ENCODE assay signal across 1 cellular context in the genomic region with DNA sequence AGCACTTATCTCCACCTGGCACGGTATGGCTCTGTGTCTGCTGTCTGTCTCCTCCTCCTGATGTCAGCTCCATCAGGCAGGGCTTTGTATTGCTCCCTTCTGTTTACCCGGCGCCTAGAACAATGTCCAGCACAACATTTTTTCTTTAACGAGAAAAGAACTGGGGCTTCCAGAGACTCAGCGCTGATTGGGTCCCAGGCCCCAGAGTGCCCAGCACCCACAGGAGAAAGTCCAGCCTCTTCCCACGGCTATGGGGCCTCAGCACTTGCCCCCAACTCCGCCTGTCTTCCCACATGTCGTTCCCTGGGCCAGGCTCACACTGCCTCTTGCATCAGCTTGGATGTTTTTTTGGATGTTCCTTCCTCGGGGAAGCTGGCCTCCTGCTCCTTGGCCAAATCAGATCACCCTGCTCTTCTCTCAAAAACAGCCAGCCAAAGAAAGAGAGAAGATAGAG.
TF ChIP-seq lines count a peak whose summit lies in the region.

No MANE protein-coding gene starts in this region.

TF ChIP-seq in HepG2, 621 proteins besides CTCF, POLR2A, EP300 and RAD21 (continued from another document and continues in another):
- TF ChIP-seq, protein P1, sequence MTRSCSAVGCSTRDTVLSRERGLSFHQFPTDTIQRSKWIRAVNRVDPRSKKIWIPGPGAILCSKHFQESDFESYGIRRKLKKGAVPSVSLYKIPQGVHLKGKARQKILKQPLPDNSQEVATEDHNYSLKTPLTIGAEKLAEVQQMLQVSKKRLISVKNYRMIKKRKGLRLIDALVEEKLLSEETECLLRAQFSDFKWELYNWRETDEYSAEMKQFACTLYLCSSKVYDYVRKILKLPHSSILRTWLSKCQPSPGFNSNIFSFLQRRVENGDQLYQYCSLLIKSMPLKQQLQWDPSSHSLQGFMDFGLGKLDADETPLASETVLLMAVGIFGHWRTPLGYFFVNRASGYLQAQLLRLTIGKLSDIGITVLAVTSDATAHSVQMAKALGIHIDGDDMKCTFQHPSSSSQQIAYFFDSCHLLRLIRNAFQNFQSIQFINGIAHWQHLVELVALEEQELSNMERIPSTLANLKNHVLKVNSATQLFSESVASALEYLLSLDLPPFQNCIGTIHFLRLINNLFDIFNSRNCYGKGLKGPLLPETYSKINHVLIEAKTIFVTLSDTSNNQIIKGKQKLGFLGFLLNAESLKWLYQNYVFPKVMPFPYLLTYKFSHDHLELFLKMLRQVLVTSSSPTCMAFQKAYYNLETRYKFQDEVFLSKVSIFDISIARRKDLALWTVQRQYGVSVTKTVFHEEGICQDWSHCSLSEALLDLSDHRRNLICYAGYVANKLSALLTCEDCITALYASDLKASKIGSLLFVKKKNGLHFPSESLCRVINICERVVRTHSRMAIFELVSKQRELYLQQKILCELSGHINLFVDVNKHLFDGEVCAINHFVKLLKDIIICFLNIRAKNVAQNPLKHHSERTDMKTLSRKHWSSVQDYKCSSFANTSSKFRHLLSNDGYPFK (CRISPR knock-in tag; IDR thresholded peaks at IDR 0.05; ENCODE audit: borderline replicate concordance): no peak
- TF ChIP-seq NONO (IDR thresholded peaks at IDR 0.05) (no peak), NONO (CRISPR knock-in tag; conservative IDR thresholded peaks at IDR 0.05) (peak; percentile 32; the same call in 1 of the 2 replicates), TCF7L2 (IDR thresholded peaks at IDR 0.05; ENCODE audit: low read depth, low read length) (no peak), PCBP1 (IDR thresholded peaks at IDR 0.05; ENCODE audit: borderline replicate concordance, low read depth, low read length) (no peak), ZNF24 (IDR thresholded peaks at IDR 0.05) (no peak), TEAD2 (CRISPR knock-in tag; IDR thresholded peaks at IDR 0.05) (no peak), ZNF446 (CRISPR knock-in tag; IDR thresholded peaks at IDR 0.05) (no peak), PITX1 (CRISPR knock-in tag; IDR thresholded peaks at IDR 0.05) (no peak), NFRKB (IDR thresholded peaks at IDR 0.05) (no peak), MED1 (CRISPR knock-in tag; IDR thresholded peaks at IDR 0.05) (no peak), SRSF1 (optimal IDR thresholded peaks at IDR 0.05; ENCODE audit: low read depth, low read length) (no peak), ZNF547 (CRISPR knock-in tag; IDR thresholded peaks at IDR 0.05) (no peak), FOSL2 (CRISPR knock-in tag; IDR thresholded peaks at IDR 0.05) (no peak), ZNF317 (CRISPR knock-in tag; IDR thresholded peaks at IDR 0.05) (peak; percentile 99), SUZ12 (IDR thresholded peaks at IDR 0.05; ENCODE audit: low read depth, low read length) (no peak), SALL1 (CRISPR knock-in tag; IDR thresholded peaks at IDR 0.05) (no peak; the same call in none of the 2 replicates), FIP1L1 (IDR thresholded peaks at IDR 0.05; ENCODE audit: borderline replicate concordance, insufficient read depth, low read depth, low read length) (no peak), TRIM24 (CRISPR knock-in tag; IDR thresholded peaks at IDR 0.05) (no peak), HOXD1 (CRISPR knock-in tag; IDR thresholded peaks at IDR 0.05) (no peak), CBX5 (CRISPR knock-in tag; IDR thresholded peaks at IDR 0.05; ENCODE audit: borderline replicate concordance) (no peak; the same call in 1 of the 2 replicates), ZBTB7B (CRISPR knock-in tag; IDR thresholded peaks at IDR 0.05) (0 out of 2 replicates have a peak, but pooled peaks have one; percentile 27), ETV5 (CRISPR knock-in tag; IDR thresholded peaks at IDR 0.05; ENCODE audit: borderline replicate concordance) (no peak), ZNF138 (CRISPR knock-in tag; IDR thresholded peaks at IDR 0.05; ENCODE audit: low read depth) (no peak), CHD4 (IDR thresholded peaks at IDR 0.05; ENCODE audit: borderline replicate concordance, low read length) (no peak), SYNCRIP (IDR thresholded peaks at IDR 0.05; ENCODE audit: insufficient read depth, low read depth, low read length) (no peak), RBAK (CRISPR knock-in tag; IDR thresholded peaks at IDR 0.05) (no peak), TP53 (CRISPR knock-in tag; conservative IDR thresholded peaks at IDR 0.05) (no peak), ZZZ3 (CRISPR knock-in tag; IDR thresholded peaks at IDR 0.05; ENCODE audit: borderline replicate concordance) (no peak)
- TF ChIP-seq, protein P2, sequence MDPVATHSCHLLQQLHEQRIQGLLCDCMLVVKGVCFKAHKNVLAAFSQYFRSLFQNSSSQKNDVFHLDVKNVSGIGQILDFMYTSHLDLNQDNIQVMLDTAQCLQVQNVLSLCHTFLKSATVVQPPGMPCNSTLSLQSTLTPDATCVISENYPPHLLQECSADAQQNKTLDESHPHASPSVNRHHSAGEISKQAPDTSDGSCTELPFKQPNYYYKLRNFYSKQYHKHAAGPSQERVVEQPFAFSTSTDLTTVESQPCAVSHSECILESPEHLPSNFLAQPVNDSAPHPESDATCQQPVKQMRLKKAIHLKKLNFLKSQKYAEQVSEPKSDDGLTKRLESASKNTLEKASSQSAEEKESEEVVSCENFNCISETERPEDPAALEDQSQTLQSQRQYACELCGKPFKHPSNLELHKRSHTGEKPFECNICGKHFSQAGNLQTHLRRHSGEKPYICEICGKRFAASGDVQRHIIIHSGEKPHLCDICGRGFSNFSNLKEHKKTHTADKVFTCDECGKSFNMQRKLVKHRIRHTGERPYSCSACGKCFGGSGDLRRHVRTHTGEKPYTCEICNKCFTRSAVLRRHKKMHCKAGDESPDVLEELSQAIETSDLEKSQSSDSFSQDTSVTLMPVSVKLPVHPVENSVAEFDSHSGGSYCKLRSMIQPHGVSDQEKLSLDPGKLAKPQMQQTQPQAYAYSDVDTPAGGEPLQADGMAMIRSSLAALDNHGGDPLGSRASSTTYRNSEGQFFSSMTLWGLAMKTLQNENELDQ (CRISPR knock-in tag; IDR thresholded peaks at IDR 0.05; ENCODE audit: borderline replicate concordance): no peak
- TF ChIP-seq, protein P3, sequence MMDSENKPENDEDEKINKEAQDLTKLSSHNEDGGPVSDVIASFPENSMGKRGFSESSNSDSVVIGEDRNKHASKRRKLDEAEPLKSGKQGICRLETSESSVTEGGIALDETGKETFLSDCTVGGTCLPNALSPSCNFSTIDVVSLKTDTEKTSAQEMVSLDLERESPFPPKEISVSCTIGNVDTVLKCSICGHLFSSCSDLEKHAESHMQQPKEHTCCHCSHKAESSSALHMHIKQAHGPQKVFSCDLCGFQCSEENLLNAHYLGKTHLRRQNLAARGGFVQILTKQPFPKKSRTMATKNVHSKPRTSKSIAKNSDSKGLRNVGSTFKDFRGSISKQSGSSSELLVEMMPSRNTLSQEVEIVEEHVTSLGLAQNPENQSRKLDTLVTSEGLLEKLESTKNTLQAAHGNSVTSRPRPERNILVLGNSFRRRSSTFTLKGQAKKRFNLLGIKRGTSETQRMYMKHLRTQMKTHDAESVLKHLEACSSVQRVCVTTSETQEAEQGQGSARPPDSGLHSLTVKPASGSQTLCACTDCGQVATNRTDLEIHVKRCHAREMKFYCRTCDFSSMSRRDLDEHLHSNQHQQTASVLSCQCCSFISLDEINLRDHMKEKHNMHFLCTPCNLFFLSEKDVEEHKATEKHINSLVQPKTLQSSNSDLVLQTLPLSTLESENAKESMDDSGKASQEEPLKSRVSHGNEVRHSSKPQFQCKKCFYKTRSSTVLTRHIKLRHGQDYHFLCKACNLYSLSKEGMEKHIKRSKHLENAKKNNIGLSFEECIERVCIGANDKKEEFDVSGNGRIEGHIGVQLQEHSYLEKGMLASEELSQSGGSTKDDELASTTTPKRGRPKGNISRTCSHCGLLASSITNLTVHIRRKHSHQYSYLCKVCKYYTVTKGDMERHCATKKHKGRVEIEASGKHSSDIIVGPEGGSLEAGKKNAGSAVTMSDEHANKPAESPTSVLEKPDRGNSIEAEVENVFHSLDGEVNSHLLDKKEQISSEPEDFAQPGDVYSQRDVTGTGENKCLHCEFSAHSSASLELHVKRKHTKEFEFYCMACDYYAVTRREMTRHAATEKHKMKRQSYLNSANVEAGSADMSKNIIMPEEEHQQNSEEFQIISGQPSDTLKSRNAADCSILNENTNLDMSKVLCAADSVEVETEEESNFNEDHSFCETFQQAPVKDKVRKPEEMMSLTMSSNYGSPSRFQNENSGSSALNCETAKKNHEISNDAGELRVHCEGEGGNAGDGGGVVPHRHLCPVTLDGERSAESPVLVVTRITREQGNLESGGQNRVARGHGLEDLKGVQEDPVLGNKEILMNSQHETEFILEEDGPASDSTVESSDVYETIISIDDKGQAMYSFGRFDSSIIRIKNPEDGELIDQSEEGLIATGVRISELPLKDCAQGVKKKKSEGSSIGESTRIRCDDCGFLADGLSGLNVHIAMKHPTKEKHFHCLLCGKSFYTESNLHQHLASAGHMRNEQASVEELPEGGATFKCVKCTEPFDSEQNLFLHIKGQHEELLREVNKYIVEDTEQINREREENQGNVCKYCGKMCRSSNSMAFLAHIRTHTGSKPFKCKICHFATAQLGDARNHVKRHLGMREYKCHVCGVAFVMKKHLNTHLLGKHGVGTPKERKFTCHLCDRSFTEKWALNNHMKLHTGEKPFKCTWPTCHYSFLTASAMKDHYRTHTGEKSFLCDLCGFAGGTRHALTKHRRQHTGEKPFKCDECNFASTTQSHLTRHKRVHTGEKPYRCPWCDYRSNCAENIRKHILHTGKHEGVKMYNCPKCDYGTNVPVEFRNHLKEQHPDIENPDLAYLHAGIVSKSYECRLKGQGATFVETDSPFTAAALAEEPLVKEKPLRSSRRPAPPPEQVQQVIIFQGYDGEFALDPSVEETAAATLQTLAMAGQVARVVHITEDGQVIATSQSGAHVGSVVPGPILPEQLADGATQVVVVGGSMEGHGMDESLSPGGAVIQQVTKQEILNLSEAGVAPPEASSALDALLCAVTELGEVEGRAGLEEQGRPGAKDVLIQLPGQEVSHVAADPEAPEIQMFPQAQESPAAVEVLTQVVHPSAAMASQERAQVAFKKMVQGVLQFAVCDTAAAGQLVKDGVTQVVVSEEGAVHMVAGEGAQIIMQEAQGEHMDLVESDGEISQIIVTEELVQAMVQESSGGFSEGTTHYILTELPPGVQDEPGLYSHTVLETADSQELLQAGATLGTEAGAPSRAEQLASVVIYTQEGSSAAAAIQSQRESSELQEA (CRISPR knock-in tag; IDR thresholded peaks at IDR 0.05; ENCODE audit: not compliant biosample characterization): no peak
- TF ChIP-seq, protein P4, sequence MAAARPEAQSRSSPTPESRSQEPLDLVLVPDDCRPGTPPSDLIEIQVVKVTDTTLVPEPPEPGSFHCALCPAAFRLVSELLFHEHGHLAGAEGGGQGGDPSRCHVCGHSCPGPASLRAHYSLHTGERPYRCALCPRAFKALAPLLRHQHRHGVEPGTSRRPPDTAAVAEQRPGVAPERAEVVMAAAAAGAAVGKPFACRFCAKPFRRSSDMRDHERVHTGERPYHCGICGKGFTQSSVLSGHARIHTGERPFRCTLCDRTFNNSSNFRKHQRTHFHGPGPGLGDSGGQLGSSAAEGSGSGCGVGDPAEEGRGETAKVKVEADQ (CRISPR knock-in tag; IDR thresholded peaks at IDR 0.05; ENCODE audit: borderline replicate concordance): no peak
- TF ChIP-seq, protein P5, sequence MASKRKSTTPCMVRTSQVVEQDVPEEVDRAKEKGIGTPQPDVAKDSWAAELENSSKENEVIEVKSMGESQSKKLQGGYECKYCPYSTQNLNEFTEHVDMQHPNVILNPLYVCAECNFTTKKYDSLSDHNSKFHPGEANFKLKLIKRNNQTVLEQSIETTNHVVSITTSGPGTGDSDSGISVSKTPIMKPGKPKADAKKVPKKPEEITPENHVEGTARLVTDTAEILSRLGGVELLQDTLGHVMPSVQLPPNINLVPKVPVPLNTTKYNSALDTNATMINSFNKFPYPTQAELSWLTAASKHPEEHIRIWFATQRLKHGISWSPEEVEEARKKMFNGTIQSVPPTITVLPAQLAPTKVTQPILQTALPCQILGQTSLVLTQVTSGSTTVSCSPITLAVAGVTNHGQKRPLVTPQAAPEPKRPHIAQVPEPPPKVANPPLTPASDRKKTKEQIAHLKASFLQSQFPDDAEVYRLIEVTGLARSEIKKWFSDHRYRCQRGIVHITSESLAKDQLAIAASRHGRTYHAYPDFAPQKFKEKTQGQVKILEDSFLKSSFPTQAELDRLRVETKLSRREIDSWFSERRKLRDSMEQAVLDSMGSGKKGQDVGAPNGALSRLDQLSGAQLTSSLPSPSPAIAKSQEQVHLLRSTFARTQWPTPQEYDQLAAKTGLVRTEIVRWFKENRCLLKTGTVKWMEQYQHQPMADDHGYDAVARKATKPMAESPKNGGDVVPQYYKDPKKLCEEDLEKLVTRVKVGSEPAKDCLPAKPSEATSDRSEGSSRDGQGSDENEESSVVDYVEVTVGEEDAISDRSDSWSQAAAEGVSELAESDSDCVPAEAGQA (IDR thresholded peaks at IDR 0.05; ENCODE audit: low read depth): no peak
- TF ChIP-seq, protein P5 (CRISPR knock-in tag; IDR thresholded peaks at IDR 0.05; ENCODE audit: borderline replicate concordance): no peak
- TF ChIP-seq, protein P6, sequence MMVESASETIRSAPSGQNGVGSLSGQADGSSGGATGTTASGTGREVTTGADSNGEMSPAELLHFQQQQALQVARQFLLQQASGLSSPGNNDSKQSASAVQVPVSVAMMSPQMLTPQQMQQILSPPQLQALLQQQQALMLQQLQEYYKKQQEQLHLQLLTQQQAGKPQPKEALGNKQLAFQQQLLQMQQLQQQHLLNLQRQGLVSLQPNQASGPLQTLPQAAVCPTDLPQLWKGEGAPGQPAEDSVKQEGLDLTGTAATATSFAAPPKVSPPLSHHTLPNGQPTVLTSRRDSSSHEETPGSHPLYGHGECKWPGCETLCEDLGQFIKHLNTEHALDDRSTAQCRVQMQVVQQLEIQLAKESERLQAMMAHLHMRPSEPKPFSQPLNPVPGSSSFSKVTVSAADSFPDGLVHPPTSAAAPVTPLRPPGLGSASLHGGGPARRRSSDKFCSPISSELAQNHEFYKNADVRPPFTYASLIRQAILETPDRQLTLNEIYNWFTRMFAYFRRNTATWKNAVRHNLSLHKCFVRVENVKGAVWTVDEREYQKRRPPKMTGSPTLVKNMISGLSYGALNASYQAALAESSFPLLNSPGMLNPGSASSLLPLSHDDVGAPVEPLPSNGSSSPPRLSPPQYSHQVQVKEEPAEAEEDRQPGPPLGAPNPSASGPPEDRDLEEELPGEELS (CRISPR knock-in tag; IDR thresholded peaks at IDR 0.05): peak; percentile 85
- TF ChIP-seq, protein P7, sequence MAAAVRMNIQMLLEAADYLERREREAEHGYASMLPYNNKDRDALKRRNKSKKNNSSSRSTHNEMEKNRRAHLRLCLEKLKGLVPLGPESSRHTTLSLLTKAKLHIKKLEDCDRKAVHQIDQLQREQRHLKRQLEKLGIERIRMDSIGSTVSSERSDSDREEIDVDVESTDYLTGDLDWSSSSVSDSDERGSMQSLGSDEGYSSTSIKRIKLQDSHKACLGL (CRISPR knock-in tag; IDR thresholded peaks at IDR 0.05): 0 out of 2 replicates have a peak, but pooled peaks have one; percentile 1
